Comparison of ENCODE assay signal across 20 cellular contexts in genomic region chrX:54484666-54485065, GRCh38. TPM values are rescaled to one million over a fixed set of nuclear protein-coding genes. Genes with fewer than 3 reads are reported as not detected.
A peak's percentile ranks its signal among the peaks of the same experiment; 100 is the strongest.
DNase-seq lines count a peak whose midpoint lies in the region; ATAC-seq and TF ChIP-seq lines count a peak whose summit lies in the region.
"Had no signal": no experiment of that assay in that cellular context is flagged by ENCODE, and none has a peak within 500 bp of the region (broad histone marks: within the 10 kb centered on the region; RNA-seq: fewer than 3 reads in every experiment).

No MANE protein-coding gene starts in this region.

- TF ChIP-seq CTCF in heart right ventricle (IDR thresholded peaks at IDR 0.05) (no peak), ascending aorta (IDR thresholded peaks at IDR 0.05) (no peak)

- H3K23ac ChIP-seq in mesendoderm (ENCODE audit: low read length): no peak overlapping the region

- H2BK5ac ChIP-seq in mesendoderm (ENCODE audit: low read length): no peak overlapping the region

- peak in 7 of 8 donors; percentile 39 to 54 (median 46) for ATAC-seq in heart right ventricle
- no peak for ATAC-seq in effector memory CD8-positive, alpha-beta T cell (replicated peaks)
- ATAC-seq: activated T-cell treated with anti-CD3 and anti-CD28 coated beads, Interleukin-2, amount 50 U/mL, for 4 hours; left colon had no signal

- H3K9me3 ChIP-seq in heart right ventricle: peaks cover 0 to 5% (median 0%) of the 10 kb centered on the region in 11 donors
- H3K9me3 ChIP-seq in ascending aorta: no peaks in the 10 kb centered on the region

- H3K4me1 ChIP-seq in heart right ventricle (peaks cover 0 to 43% (median 15%) of the 10 kb centered on the region in 9 donors), ascending aorta (no peaks in the 10 kb centered on the region), mesendoderm (ENCODE audit: control insufficient read depth, low read depth, low read length) (peaks cover 6% of the 10 kb centered on the region)

- H3K4ac ChIP-seq in mesendoderm (ENCODE audit: low read depth, low read length): no peak overlapping the region

- H3K27ac ChIP-seq in heart right ventricle (peak overlapping the region in 3 of 10 donors; percentile 28 to 74 (median 71)), ascending aorta (peak overlapping the region; percentile 67 to 69), mesendoderm (ENCODE audit: low read depth, low read length) (no peak overlapping the region)
- H3K27ac ChIP-seq: C4-2B had no signal

- 44 to 56% methylated on average over 3 of the region's 3 CpGs for WGBS in heart right ventricle, 2 donors
- WGBS in mesendoderm (ENCODE audit: extremely low coverage, insufficient coverage, low lambda C conversion rate): no CpG with 5 or more reads among the region's 3 CpGs

- H3K36me3 Mint-ChIP-seq in effector memory CD8-positive, alpha-beta T cell (ENCODE audit: insufficient read depth): no peaks in the 10 kb centered on the region

- peaks cover 0 to 17% of the 10 kb centered on the region in 2 donors for H3K27me3 Mint-ChIP-seq in effector memory CD8-positive, alpha-beta T cell

- peaks cover 0 to 4% (median 0%) of the 10 kb centered on the region in 7 donors for H3K27me3 ChIP-seq in heart right ventricle
- no peaks in the 10 kb centered on the region for H3K27me3 ChIP-seq in ascending aorta
- no peaks in the 10 kb centered on the region for H3K27me3 ChIP-seq in mesendoderm (ENCODE audit: insufficient read depth, low read length, poor library complexity)
- H3K27me3 ChIP-seq: spleen had no signal

- no peak overlapping the region for H4K8ac ChIP-seq in mesendoderm (ENCODE audit: low read depth, low read length)

- H4K5ac ChIP-seq in mesendoderm (ENCODE audit: low read length): no peak overlapping the region

- no peak overlapping the region for H3K4me3 Mint-ChIP-seq in effector memory CD8-positive, alpha-beta T cell
- H3K4me3 Mint-ChIP-seq: activated naive CD4-positive, alpha-beta T cell treated with anti-CD3 and anti-CD28 coated beads for 36 hours; activated T-cell treated with anti-CD3 and anti-CD28 coated beads, Interleukin-2, amount 50 U/mL, for 4 hours had no signal

- H3K79me1 ChIP-seq in mesendoderm (ENCODE audit: low read length): no peaks in the 10 kb centered on the region

- DNase-seq in heart right ventricle (peak in 1 of 2 donors; percentile 27), cardiac septum (ENCODE audit: low spot score) (no peak), ascending aorta (ENCODE audit: low spot score in 2 of 2) (no peak), mesendoderm (peak; percentile 61), anterior cingulate cortex (lab: John Stamatoyannopoulos, UW) (no peak), NCI-H345 (lab: John Stamatoyannopoulos, UW) (no peak)
- DNase-seq in stimulated activated naive CD4-positive, alpha-beta T cell (lab: John Stamatoyannopoulos, UW): no peak
- DNase-seq in effector memory CD8-positive, alpha-beta T cell: no peak
- DNase-seq: activated CD4-positive, alpha-beta T cell treated with anti-CD3 and anti-CD28 coated beads for 1 hour; activated naive CD4-positive, alpha-beta T cell treated with anti-CD3 and anti-CD28 coated beads for 36 hours; activated T-cell treated with anti-CD3 and anti-CD28 coated beads, Interleukin-2, amount 50 U/mL, for 4 hours; GF-D8; KG1; left colon; MV-4-11; NCI-H1694; NK-92 treated with Interleukin-12 subunit alpha and Interleukin-12 subunit beta, amount 100 ng/mL, for 24 hours; spleen; T-helper 9 cell had no signal

- H3K36me3 ChIP-seq in heart right ventricle (no peaks in the 10 kb centered on the region), ascending aorta (no peaks in the 10 kb centered on the region), mesendoderm (ENCODE audit: control insufficient read depth, insufficient read depth, low read length) (no peaks in the 10 kb centered on the region)
- H3K36me3 ChIP-seq: spleen had no signal

- no peak overlapping the region for H2AK5ac ChIP-seq in mesendoderm (ENCODE audit: low read length)

- intact Hi-C loops in heart right ventricle (cut with DNase I) (loop anchor here in 1 of 10 donors (5.0 kb wide), 1 partner anchor 48 kb away; the partner anchor contains the start of gene GNL3L), cardiac septum (cut with DNase I) (loop anchor here (5.0 kb wide), 1 partner anchor 48 kb away; the partner anchor contains the start of gene GNL3L), ascending aorta (cut with DNase I) (loop anchor here (5.0 kb wide), 2 partner anchors 127 to 158 kb away; partner anchors contain the start of gene WNK3)

- peaks cover 2% of the 10 kb centered on the region for H3K79me2 ChIP-seq in mesendoderm (ENCODE audit: control insufficient read depth, insufficient read depth, low read length)

- H3K4me1 Mint-ChIP-seq in effector memory CD8-positive, alpha-beta T cell (ENCODE audit: low read depth in 2 of 2): no peaks in the 10 kb centered on the region

- no peak overlapping the region for H3K9ac ChIP-seq in mesendoderm (ENCODE audit: low read length)

- no peak overlapping the region for H3K56ac ChIP-seq in mesendoderm (ENCODE audit: low read length)

- no peaks in the 10 kb centered on the region for H3K9me3 Mint-ChIP-seq in effector memory CD8-positive, alpha-beta T cell
- H3K9me3 Mint-ChIP-seq: activated naive CD4-positive, alpha-beta T cell treated with anti-CD3 and anti-CD28 coated beads for 36 hours; activated T-cell treated with anti-CD3 and anti-CD28 coated beads, Interleukin-2, amount 50 U/mL, for 4 hours had no signal

- no peak overlapping the region for H3K27ac Mint-ChIP-seq in effector memory CD8-positive, alpha-beta T cell
- H3K27ac Mint-ChIP-seq: activated naive CD4-positive, alpha-beta T cell treated with anti-CD3 and anti-CD28 coated beads for 36 hours had no signal

- no peak overlapping the region for H2BK15ac ChIP-seq in mesendoderm (replicated peaks; ENCODE audit: low read depth)

- H3K18ac ChIP-seq in mesendoderm (ENCODE audit: low read length): no peak overlapping the region

- no peak overlapping the region for H3K4me2 ChIP-seq in mesendoderm (ENCODE audit: low read length)

- no peak overlapping the region for H2BK120ac ChIP-seq in mesendoderm (ENCODE audit: low read depth, low read length)

- no peak overlapping the region for H3K4me3 ChIP-seq in heart right ventricle
- no peak overlapping the region for H3K4me3 ChIP-seq in ascending aorta
- no peak overlapping the region for H3K4me3 ChIP-seq in mesendoderm (ENCODE audit: low read length)
- H3K4me3 ChIP-seq: spleen had no signal

RNA-seq across cellular contexts. Expression of gene FGD1, which starts 11.4 kb away (rescaled TPM):
- 1 to 10 TPM; 4.4 to 6.6 (median 5.3) TPM for total RNA-seq in heart right ventricle
- polyA plus RNA-seq in heart right ventricle: 1 to 10 TPM; 2.8 to 4.3 TPM
- 8.0 TPM for total RNA-seq in cardiac septum
- 16.5 TPM for total RNA-seq in ascending aorta
- 13.5 TPM for polyA plus RNA-seq in mesendoderm (2013, experiment 1 of 2)
- 13.7 TPM for polyA plus RNA-seq in mesendoderm (2013, experiment 2 of 2)

RNA-seq across cellular contexts. Expression of gene TSR2, which starts 44.5 kb away (rescaled TPM):
- total RNA-seq in heart right ventricle (10 to 100 TPM; 34.3 to 48.6 (median 40.0) TPM), cardiac septum (37.6 TPM), ascending aorta (14.0 TPM)
- polyA plus RNA-seq in heart right ventricle: 10 to 100 TPM; 40.3 to 45.5 TPM
- 43.8 TPM for polyA plus RNA-seq in mesendoderm (2013, experiment 1 of 2)
- 43.7 TPM for polyA plus RNA-seq in mesendoderm (2013, experiment 2 of 2)

RNA-seq across cellular contexts. Expression of gene GNL3L, which starts 45.4 kb away (rescaled TPM):
- total RNA-seq in heart right ventricle (10 to 100 TPM; 22.8 to 47.2 (median 33.2) TPM), cardiac septum (35.3 TPM), ascending aorta (15.4 TPM)
- polyA plus RNA-seq in heart right ventricle: 10 to 100 TPM in 1 of 2 donors, 1 to 10 TPM in 1; 3.9 to 10.7 TPM
- 30.6 TPM for polyA plus RNA-seq in mesendoderm (2013, experiment 1 of 2)
- 31.1 TPM for polyA plus RNA-seq in mesendoderm (2013, experiment 2 of 2)
